In the genomic region with DNA sequence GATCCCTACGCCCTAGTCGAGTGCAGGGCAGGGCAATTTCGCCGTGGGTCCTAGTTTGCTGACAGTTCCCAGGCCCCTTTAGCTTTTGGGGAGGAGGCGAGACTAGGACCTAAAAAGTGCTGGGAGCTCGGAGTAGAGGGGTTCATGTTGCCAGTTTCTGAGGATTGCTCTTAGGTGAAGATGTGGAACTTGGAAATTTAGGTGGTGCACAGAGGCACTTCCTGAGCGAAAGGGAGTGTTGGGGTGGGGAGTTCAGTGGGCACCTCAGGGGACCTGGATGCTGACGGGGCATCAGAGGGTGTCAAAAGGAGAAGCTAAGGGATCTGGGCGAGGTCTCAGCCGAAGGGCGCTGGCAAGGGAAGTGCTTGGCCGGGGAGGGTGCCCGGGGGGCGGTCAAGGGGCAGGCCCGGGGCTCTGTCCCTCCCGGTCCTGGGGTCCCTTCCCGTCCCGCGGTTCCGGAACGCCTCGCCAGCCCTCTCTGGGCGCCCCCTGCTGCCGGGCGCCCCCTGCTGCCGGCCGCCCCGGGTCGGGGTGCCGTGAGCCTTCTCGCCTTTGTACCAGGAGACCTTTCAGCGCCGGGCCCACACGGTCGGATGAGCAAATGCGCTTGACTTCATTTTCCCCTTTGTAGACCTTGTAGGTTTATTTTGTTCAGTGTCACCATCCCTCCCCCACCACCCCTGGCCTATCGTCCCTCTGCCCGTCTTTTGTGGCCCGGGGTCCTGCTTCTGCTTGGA, we compare ENCODE assay signal across 15 cellular contexts. TPM values are rescaled to one million over a fixed set of nuclear protein-coding genes. Genes with fewer than 3 reads are reported as not detected.
DNase-seq lines count a peak whose midpoint lies in the region; ATAC-seq and TF ChIP-seq lines count a peak whose summit lies in the region.
"Had no signal": no experiment of that assay in that cellular context is flagged by ENCODE, and none has a peak within 500 bp of the region (broad histone marks: within the 10 kb centered on the region; RNA-seq: fewer than 3 reads in every experiment).

No MANE protein-coding gene starts in this region.

- H3K4me1 ChIP-seq in H9 (ENCODE audit: insufficient read depth, low read length) (no peaks in the 10 kb centered on the region), mucosa of descending colon (ENCODE audit: low read depth) (no peaks in the 10 kb centered on the region)
- H3K4me1 ChIP-seq: adrenal gland had no signal

- H2AFZ ChIP-seq in H9 (ENCODE audit: low read length): no peak overlapping the region

- H4K5ac ChIP-seq in H9 (ENCODE audit: insufficient read length, low read depth, low read length): no peak overlapping the region

- no peak overlapping the region for H3K4me3 ChIP-seq in mucosa of descending colon
- H3K4me3 ChIP-seq: adrenal gland, vagina had no signal

- H3K36me3 Mint-ChIP-seq in H9 (ENCODE audit: insufficient read depth in 1 of 3, low read depth in 3 of 3) (no peaks in the 10 kb centered on the region; a peak in 2 of 7 replicates), brain (no peaks in the 10 kb centered on the region)

- no peak overlapping the region for H4K8ac ChIP-seq in H9 (replicated peaks; ENCODE audit: insufficient read length, low read depth, low read length)

- H2BK5ac ChIP-seq in H9 (ENCODE audit: insufficient read length, low read length): no peak overlapping the region

- H3K4me3 Mint-ChIP-seq in H9 (peak overlapping the region; percentile 55 to 81), brain (peak overlapping the region in 4 of 5 experiments; percentile 19 to 69 (median 54))

- no peak overlapping the region for H3K27ac ChIP-seq in H9 (ENCODE audit: insufficient read length, low read depth, low read length)
- H3K27ac ChIP-seq: vagina had no signal

- no peak overlapping the region for H2BK15ac ChIP-seq in H9 (ENCODE audit: low read depth, low read length)

- peak overlapping the region; percentile 77 for H3K4me2 ChIP-seq in H9 (ENCODE audit: insufficient read depth, insufficient read length, low read length)

- ATAC-seq in mucosa of descending colon (peak; percentile 15), GM18907 (IDR thresholded peaks at IDR 0.05; ENCODE audit: unreplicated experiment) (no peak), HG02798 (IDR thresholded peaks at IDR 0.05; ENCODE audit: poor library complexity, unreplicated experiment) (no peak), GM18498 (IDR thresholded peaks at IDR 0.05; ENCODE audit: unreplicated experiment) (no peak)

- H3K14ac ChIP-seq in H9 (ENCODE audit: insufficient read depth, low read length): no peak overlapping the region

- no peak overlapping the region for H3T11ph ChIP-seq in H9 (ENCODE audit: low read length)

- H3K23ac ChIP-seq in H9 (ENCODE audit: insufficient read length, low read depth, low read length): no peak overlapping the region

- no CpG with 5 or more reads among the region's 39 CpGs for WGBS in H9 (ENCODE audit: extremely low coverage, insufficient read length, low lambda C conversion rate)

- H3K9me3 Mint-ChIP-seq in H9 (peaks cover 0 to 6% of the 10 kb centered on the region in 2 experiments; a peak in 3 of 5 replicates), brain (peaks cover 0 to 2% (median 0%) of the 10 kb centered on the region in 5 experiments)

- H3K27me3 ChIP-seq in H9 (ENCODE audit: insufficient read depth, low read length): peaks cover 95% of the 10 kb centered on the region

- H2AK5ac ChIP-seq in H9 (ENCODE audit: insufficient read length, low read length): no peak overlapping the region

- H3K27ac Mint-ChIP-seq in H9 (peak overlapping the region in 1 of 3 experiments; percentile 76; a peak in 1 of 7 replicates), brain (peak overlapping the region in 2 of 5 experiments; percentile 48 to 54)

- intact Hi-C loops in mucosa of descending colon (cut with DNase I, micrococcal nuclease): no loop called here

- H3K79me1 ChIP-seq in H9 (ENCODE audit: insufficient read depth, low read depth, low read length, poor library complexity, severe bottlenecking): no peaks in the 10 kb centered on the region

- peak; percentile 50; the same call in 2 of the 3 replicates for TF ChIP-seq CTCF in H9 (conservative IDR thresholded peaks at IDR 0.05)
- peak in 1 of 2 experiments; percentile 32 for TF ChIP-seq CTCF in brain (conservative IDR thresholded peaks at IDR 0.05)
- TF ChIP-seq CTCF in mucosa of descending colon (IDR thresholded peaks at IDR 0.05): no peak

- H3K23me2 ChIP-seq in H9 (ENCODE audit: insufficient read length, low read depth, low read length, poor library complexity, severe bottlenecking): peaks cover 15% of the 10 kb centered on the region

- H3K4ac ChIP-seq in H9 (ENCODE audit: low read depth, low read length): no peak overlapping the region

- no peak overlapping the region for H4K91ac ChIP-seq in H9 (ENCODE audit: insufficient read length, low read depth, low read length)

- no peaks in the 10 kb centered on the region for H3K9me3 ChIP-seq in H9 (ENCODE audit: control insufficient read depth, low read depth, low read length)
- no peaks in the 10 kb centered on the region for H3K9me3 ChIP-seq in mucosa of descending colon
- H3K9me3 ChIP-seq: adrenal gland, vagina had no signal

- no peak overlapping the region for H3K9ac ChIP-seq in H9 (ENCODE audit: extremely low read depth, insufficient read length, low read length)

- H3K79me2 ChIP-seq in H9 (ENCODE audit: insufficient read depth, low read length): no peaks in the 10 kb centered on the region

- no peak overlapping the region for H3K56ac ChIP-seq in H9 (ENCODE audit: insufficient read length, low read depth, low read length)

- DNase-seq in Daoy (ENCODE audit: low read depth) (peak; percentile 36), H9 (peak; percentile 55), mucosa of descending colon (no peak)
- no peak for DNase-seq in stimulated activated CD4-positive, alpha-beta T cell treated with anti-CD3 and anti-CD28 coated beads, Interleukin-1b, Interleukin-23, amount 100 ng/mL, for 48 hours
- DNase-seq: activated CD8-positive, alpha-beta memory T cell treated with anti-CD3 and anti-CD28 coated beads for 24 hours; effector memory CD4-positive, alpha-beta T cell; hippocampal formation; NCI-H1105 treated with DMSO at 0.1 percent for 48 hours had no signal

- no peak overlapping the region for H2BK120ac ChIP-seq in H9 (ENCODE audit: low read depth, low read length, poor library complexity, severe bottlenecking)

- no peak overlapping the region for H2BK12ac ChIP-seq in H9 (ENCODE audit: insufficient read length, low read depth, low read length)

- no peak overlapping the region for H2BK20ac ChIP-seq in H9 (ENCODE audit: low read depth, low read length, poor library complexity, severe bottlenecking)

- H4K20me1 ChIP-seq in H9 (ENCODE audit: control insufficient read depth, insufficient read depth, insufficient read length): no peaks in the 10 kb centered on the region

- H3K4me1 Mint-ChIP-seq in H9 (peaks cover 33 to 53% of the 10 kb centered on the region in 2 experiments), brain (peaks cover 28% of the 10 kb centered on the region)

- no peak overlapping the region for H3K18ac ChIP-seq in H9 (ENCODE audit: insufficient read length, low read depth, low read length)

- H3K27me3 Mint-ChIP-seq in H9 (ENCODE audit: low read depth) (peaks cover 100% of the 10 kb centered on the region), brain (peaks cover 100% of the 10 kb centered on the region)

- H3K36me3 ChIP-seq in mucosa of descending colon (ENCODE audit: low read depth): no peaks in the 10 kb centered on the region
- H3K36me3 ChIP-seq: adrenal gland, vagina had no signal

RNA-seq across cellular contexts. Expression of a gene that starts 3.0 kb away (rescaled TPM):
- not detected in 2 replicates for total RNA-seq in Daoy (2014; rRNA removed; shearing (Covaris generic))
- not detected in 2 replicates for total RNA-seq in H9 (2021)
- not detected for polyA plus RNA-seq in brain (ENCODE audit: insufficient read depth, low read depth, low replicate concordance)
- total RNA-seq in mucosa of descending colon: 1 to 10 TPM in 1 of 3 donors, under 1 TPM in 2; 0.29 to 4.8 (median 0.55) TPM
- total RNA-seq: skeletal muscle tissue had no signal

Comparison
In these comparisons a context has a peak if more than half of its experiments do, and no peak if none do; other contexts are left out.
1. DNase-seq: peak in Daoy (single experiment) and H9 (single experiment); none in mucosa of descending colon (0 of 3) and stimulated activated CD4-positive, alpha-beta T cell treated with anti-CD3 and anti-CD28 coated beads, Interleukin-1b, Interleukin-23, amount 100 ng/mL, for 48 hours (single experiment).